19 cellular contexts compared by ENCODE assay signal in the genomic region with DNA sequence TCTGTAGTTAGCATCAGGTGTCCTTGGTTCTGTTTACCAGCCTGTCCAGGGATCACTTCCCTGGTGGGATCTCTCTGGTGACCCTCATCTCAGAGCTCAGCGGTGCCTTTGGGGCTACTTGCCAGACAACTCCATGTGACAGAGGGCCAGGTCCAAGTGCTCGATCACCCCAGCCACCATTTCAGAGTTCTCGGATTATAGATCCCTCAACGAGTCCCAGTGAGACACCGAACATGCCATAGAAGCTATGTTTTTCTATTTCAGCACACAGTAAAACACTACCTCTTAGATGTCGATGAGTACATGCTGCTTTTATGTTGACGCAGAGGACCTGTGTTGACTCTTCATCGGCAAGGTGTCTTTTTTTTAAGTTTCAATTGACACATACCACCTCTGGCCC.
DNase-seq lines count a peak whose midpoint lies in the region; ATAC-seq and TF ChIP-seq lines count a peak whose summit lies in the region.
"Had no signal": no experiment of that assay in that cellular context is flagged by ENCODE, and none has a peak within 500 bp of the region (broad histone marks: within the 10 kb centered on the region; RNA-seq: fewer than 3 reads in every experiment).

No MANE protein-coding gene starts in this region.

- no peaks in the 10 kb centered on the region for H3K79me2 ChIP-seq in mammary epithelial cell (ENCODE audit: insufficient read depth, low read length)
- no peaks in the 10 kb centered on the region for H3K79me2 ChIP-seq in GM23338 (replicated peaks; ENCODE audit: insufficient read depth)

- H3K36me3 Mint-ChIP-seq in MCF 10A (ENCODE audit: insufficient read depth, unreplicated experiment) (peaks cover 17% of the 10 kb centered on the region), GM23338 (ENCODE audit: low read depth) (peaks cover 31% of the 10 kb centered on the region)

- DNase-seq in MCF 10A (ENCODE audit: unreplicated experiment) (no peak), mammary epithelial cell (no peak), breast epithelium (ENCODE audit: low spot score in 2 of 2) (no peak), tibial nerve (ENCODE audit: low spot score in 2 of 2) (no peak), GM23338 (ENCODE audit: low spot score) (no peak), left lung (no peak)
- DNase-seq: activated effector memory CD4-positive, alpha-beta T cell treated with Interleukin-2 at 50 U/mL for 16 hours; amygdala; glutamatergic neuron; KG1; midbrain; NCI-H1105; NCI-H2171; NCI-H82; RPMI8226; small intestine; T-cell had no signal

- H3K4me2 ChIP-seq in mammary epithelial cell (ENCODE audit: insufficient read depth, low read depth, low read length) (no peak overlapping the region), GM23338 (no peak overlapping the region)

- 99% methylated on average over 8 of the region's 8 CpGs for WGBS in mammary epithelial cell (ENCODE audit: low coverage, missing lambda C conversion rate)
- WGBS in tibial nerve, 2 donors = 93 to 96% methylated on average over 8 of the region's 8 CpGs

- H3K27me3 ChIP-seq in mammary epithelial cell (ENCODE audit: insufficient read depth, low read length) (no peaks in the 10 kb centered on the region), breast epithelium (no peaks in the 10 kb centered on the region), muscle layer of duodenum (ENCODE audit: low read depth, low read length) (no peaks in the 10 kb centered on the region), tibial nerve (no peaks in the 10 kb centered on the region), GM23338 (ENCODE audit: insufficient read depth) (no peaks in the 10 kb centered on the region), left lung (no peaks in the 10 kb centered on the region)

- H4K20me1 ChIP-seq in mammary epithelial cell (ENCODE audit: insufficient read depth, low read length) (no peaks in the 10 kb centered on the region), GM23338 (replicated peaks; ENCODE audit: insufficient read depth) (no peaks in the 10 kb centered on the region)

- no peaks in the 10 kb centered on the region for H3K27me3 Mint-ChIP-seq in MCF 10A (ENCODE audit: insufficient read depth, unreplicated experiment)
- peaks cover 6% of the 10 kb centered on the region for H3K27me3 Mint-ChIP-seq in GM23338 (ENCODE audit: insufficient read depth, low read depth, poor library complexity)
- H3K27me3 Mint-ChIP-seq: T-cell had no signal

- peak overlapping the region; percentile 97 for H3K27ac Mint-ChIP-seq in MCF 10A (ENCODE audit: low read depth, unreplicated experiment)
- no peak overlapping the region for H3K27ac Mint-ChIP-seq in GM23338
- H3K27ac Mint-ChIP-seq: T-cell had no signal

- POLR2A ChIA-PET in MCF 10A (lab: Yijun Ruan, JAX) = interaction anchor here (2.2 to 5.1 kb wide), 3 partner anchors 10 to 28 kb away, joined by 11 to 28 read pairs (median 21); no protein-coding TSS in a partner anchor

- intact Hi-C loops in MCF 10A (cut with micrococcal nuclease) (no loop called here), mammary epithelial cell (cut with micrococcal nuclease) (no loop called here), breast epithelium (cut with DNase I; ENCODE audit: low total_unique reads) (loop anchor here (5.0 kb wide), 1 partner anchor 408 kb away; no protein-coding TSS in a partner anchor), left lung (cut with DNase I) (no loop called here)

- TF ChIP-seq EP300 in tibial nerve (IDR thresholded peaks at IDR 0.05) = no peak

- H3K9me3 Mint-ChIP-seq in MCF 10A (ENCODE audit: unreplicated experiment) = no peaks in the 10 kb centered on the region
- H3K9me3 Mint-ChIP-seq in GM23338 = no peaks in the 10 kb centered on the region

- no peak overlapping the region for H2AFZ ChIP-seq in mammary epithelial cell (ENCODE audit: low read depth, low read length)
- H2AFZ ChIP-seq in GM23338 = no peak overlapping the region

- dilution Hi-C loops in mammary epithelial cell (cut with HindIII; ENCODE audit: low sequenced_read_pairs) = no loop called here

- BruUV-seq in MCF 10A (replicated peaks; lab: Mats Ljungman, UMichigan) (no TSS peak), mammary epithelial cell (replicated peaks; lab: Mats Ljungman, UMichigan) (no TSS peak)

- H3F3A ChIP-seq in GM23338 (replicated peaks; ENCODE audit: low read depth) = no peaks in the 10 kb centered on the region

- peaks cover 14% of the 10 kb centered on the region for H3K4me1 ChIP-seq in mammary epithelial cell (ENCODE audit: insufficient read depth, low read length)
- no peaks in the 10 kb centered on the region for H3K4me1 ChIP-seq in breast epithelium
- peaks cover 0 to 10% of the 10 kb centered on the region in 2 donors for H3K4me1 ChIP-seq in muscle layer of duodenum (ENCODE audit: control insufficient read depth in 1 of 2, insufficient read depth in 2 of 2, low read length in 2 of 2)
- H3K4me1 ChIP-seq in tibial nerve = peaks cover 6 to 61% (median 28%) of the 10 kb centered on the region in 4 donors
- no peaks in the 10 kb centered on the region for H3K4me1 ChIP-seq in GM23338 (ENCODE audit: insufficient read depth)
- H3K4me1 ChIP-seq in left lung = peaks cover 8 to 19% of the 10 kb centered on the region in 2 donors

- H3K27ac ChIP-seq in mammary epithelial cell (ENCODE audit: insufficient read depth, low read depth, low read length) = no peak overlapping the region
- peak overlapping the region; percentile 59 to 76 for H3K27ac ChIP-seq in breast epithelium
- H3K27ac ChIP-seq in muscle layer of duodenum (ENCODE audit: low read length) = peak overlapping the region; percentile 67
- peak overlapping the region; percentile 65 to 91 (median 80) for H3K27ac ChIP-seq in tibial nerve
- H3K27ac ChIP-seq in GM23338 (ENCODE audit: low read depth) = no peak overlapping the region
- H3K27ac ChIP-seq in left lung = peak overlapping the region in 1 of 2 donors; percentile 58

- ATAC-seq in GM23338 (no peak), HG03039 (IDR thresholded peaks at IDR 0.05; ENCODE audit: unreplicated experiment) (no peak), left lung (no peak)
- ATAC-seq: T-cell had no signal

- H3K36me3 ChIP-seq in mammary epithelial cell (ENCODE audit: insufficient read depth, low read length) (peaks cover 3% of the 10 kb centered on the region), breast epithelium (no peaks in the 10 kb centered on the region), muscle layer of duodenum (ENCODE audit: control insufficient read depth in 1 of 2, insufficient read depth in 2 of 2, low read length in 2 of 2) (peaks cover 0 to 10% of the 10 kb centered on the region in 2 donors), tibial nerve (no peaks in the 10 kb centered on the region), GM23338 (ENCODE audit: insufficient read depth) (no peaks in the 10 kb centered on the region), left lung (no peaks in the 10 kb centered on the region)

- CTCF ChIA-PET in MCF 10A (lab: Yijun Ruan, JAX) = interaction anchor here (0.7 to 3.3 kb wide), 6 partner anchors 9 to 263 kb away, joined by 3 to 13 read pairs (median 4); no protein-coding TSS in a partner anchor
- CTCF ChIA-PET in mammary epithelial cell (lab: Charles Lee; ENCODE audit: low non-redundant PET) = no interaction called here

- H3K9me3 ChIP-seq in mammary epithelial cell (replicated peaks; ENCODE audit: insufficient read depth, low read length) = no peaks in the 10 kb centered on the region
- no peaks in the 10 kb centered on the region for H3K9me3 ChIP-seq in breast epithelium
- no peaks in the 10 kb centered on the region for H3K9me3 ChIP-seq in muscle layer of duodenum (ENCODE audit: control insufficient read depth in 1 of 2, low read length in 2 of 2)
- peaks cover 0 to 2% (median under 1%) of the 10 kb centered on the region in 4 donors for H3K9me3 ChIP-seq in tibial nerve
- H3K9me3 ChIP-seq in left lung = no peaks in the 10 kb centered on the region

- H3K4me1 Mint-ChIP-seq in MCF 10A (ENCODE audit: insufficient read depth, unreplicated experiment) (peaks cover 22% of the 10 kb centered on the region), GM23338 (no peaks in the 10 kb centered on the region)
- H3K4me1 Mint-ChIP-seq: T-cell had no signal

- H3K9me2 ChIP-seq in GM23338 (ENCODE audit: insufficient read depth) = no peaks in the 10 kb centered on the region

- peak overlapping the region; percentile 58 for H3K4me3 Mint-ChIP-seq in MCF 10A (ENCODE audit: unreplicated experiment)
- H3K4me3 Mint-ChIP-seq in GM23338 = no peak overlapping the region
- H3K4me3 Mint-ChIP-seq: T-cell had no signal

- in situ Hi-C loops in mammary epithelial cell (cut with MboI; ENCODE audit: low sequenced_read_pairs in 2 of 2) = no loop called here

- H3K9ac ChIP-seq in mammary epithelial cell (ENCODE audit: insufficient read depth, low read length) = no peak overlapping the region

- TF ChIP-seq CTCF in MCF 10A (IDR thresholded peaks at IDR 0.05; ENCODE audit: unreplicated experiment) = no peak
- TF ChIP-seq CTCF in mammary epithelial cell (conservative IDR thresholded peaks at IDR 0.05 in 1 of 2, IDR thresholded peaks at IDR 0.05 in 1 of 2; ENCODE audit: extremely low read depth in 1 of 2, insufficient read depth in 1 of 2, low read depth in 1 of 2, low read length in 2 of 2) = no peak
- no peak for TF ChIP-seq CTCF in breast epithelium (IDR thresholded peaks at IDR 0.05)
- no peak for TF ChIP-seq CTCF in tibial nerve (IDR thresholded peaks at IDR 0.05)
- no peak for TF ChIP-seq CTCF in GM23338 (conservative IDR thresholded peaks at IDR 0.05; ENCODE audit: low read depth in 2 of 2)
- no peak for TF ChIP-seq CTCF in left lung (IDR thresholded peaks at IDR 0.05)

- TF ChIP-seq POLR2A in breast epithelium (IDR thresholded peaks at IDR 0.05) = no peak
- no peak for TF ChIP-seq POLR2A in tibial nerve (IDR thresholded peaks at IDR 0.05)

- H3K4me3 ChIP-seq in mammary epithelial cell (replicated peaks in 1 of 3; ENCODE audit: insufficient read depth in 1 of 3, low read depth in 2 of 3, low read length in 3 of 3) = no peak overlapping the region
- no peak overlapping the region for H3K4me3 ChIP-seq in breast epithelium
- H3K4me3 ChIP-seq in muscle layer of duodenum (ENCODE audit: low read depth in 1 of 2, low read length in 2 of 2) = no peak overlapping the region
- H3K4me3 ChIP-seq in tibial nerve = no peak overlapping the region
- H3K4me3 ChIP-seq in GM23338 = no peak overlapping the region
- H3K4me3 ChIP-seq in left lung = no peak overlapping the region

TF ChIP-seq in GM23338, 12 proteins besides CTCF, POLR2A, EP300 and RAD21 (continues in another document):
- TF ChIP-seq EZH2 (IDR thresholded peaks at IDR 0.05; ENCODE audit: low read depth, unreplicated experiment) (no peak), POLR2AphosphoS5 (IDR thresholded peaks at IDR 0.05; ENCODE audit: low read depth) (no peak), ZNF331 (CRISPR knock-in tag; IDR thresholded peaks at IDR 0.05; ENCODE audit: low read depth) (no peak)
- TF ChIP-seq, protein P1, sequence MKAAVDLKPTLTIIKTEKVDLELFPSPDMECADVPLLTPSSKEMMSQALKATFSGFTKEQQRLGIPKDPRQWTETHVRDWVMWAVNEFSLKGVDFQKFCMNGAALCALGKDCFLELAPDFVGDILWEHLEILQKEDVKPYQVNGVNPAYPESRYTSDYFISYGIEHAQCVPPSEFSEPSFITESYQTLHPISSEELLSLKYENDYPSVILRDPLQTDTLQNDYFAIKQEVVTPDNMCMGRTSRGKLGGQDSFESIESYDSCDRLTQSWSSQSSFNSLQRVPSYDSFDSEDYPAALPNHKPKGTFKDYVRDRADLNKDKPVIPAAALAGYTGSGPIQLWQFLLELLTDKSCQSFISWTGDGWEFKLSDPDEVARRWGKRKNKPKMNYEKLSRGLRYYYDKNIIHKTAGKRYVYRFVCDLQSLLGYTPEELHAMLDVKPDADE (IDR thresholded peaks at IDR 0.05) = no peak

Comparison
In these comparisons a context has a peak if more than half of its experiments do, and no peak if none do; other contexts are left out.
1. H3K27ac ChIP-seq: peak in breast epithelium (2 of 2), muscle layer of duodenum (single experiment) and tibial nerve (4 of 4); none in mammary epithelial cell (single experiment) and GM23338 (single experiment).